ENCODE assay signal across 7 cellular contexts in genomic region chr9:126915281-126915816, GRCh38. TPM values are rescaled to one million over a fixed set of nuclear protein-coding genes. Genes with fewer than 3 reads are reported as not detected.
A peak's percentile ranks its signal among the peaks of the same experiment; 100 is the strongest.
DNase-seq lines count a peak whose midpoint lies in the region; ATAC-seq lines count a peak whose summit lies in the region.

No MANE protein-coding gene starts in this region.

- DNase-seq in NCI-H1105 treated with DMSO at 0.1 percent for 48 hours (lab: John Stamatoyannopoulos, UW) = peak; percentile 75
- peak; percentile 47 for DNase-seq in activated T-helper 1 cell treated with Interleukin-2 at 50 U/mL for 16 hours (ENCODE audit: low read depth)
- peak; percentile 10 for DNase-seq in glomerular visceral epithelial cell (ENCODE audit: extremely low spot score)
- DNase-seq in posterior vena cava (ENCODE audit: low spot score) = peak; percentile 82

- ATAC-seq in GM19372 (IDR thresholded peaks at IDR 0.05; ENCODE audit: low read depth, unreplicated experiment) (peak; percentile 1), HG03045 (IDR thresholded peaks at IDR 0.05; ENCODE audit: unreplicated experiment) (no peak), HG03097 (IDR thresholded peaks at IDR 0.05; ENCODE audit: low FRiP score, unreplicated experiment) (no peak)

- intact Hi-C loops in posterior vena cava (cut with DNase I) = no loop called here

RNA-seq across cellular contexts. Expression of gene RALGPS1, which starts 0.8 kb away (rescaled TPM):
- total RNA-seq in posterior vena cava = 1 to 10 TPM; 6.4 to 7.8 TPM

RNA-seq across cellular contexts. Expression of gene ZBTB34, which starts 54.9 kb away (rescaled TPM):
- total RNA-seq in posterior vena cava = 1 to 10 TPM; 7.3 to 9.6 TPM

Comparison
In these comparisons a context has a peak if more than half of its experiments do, and no peak if none do; other contexts are left out.
1. DNase-seq: peak in every context shown above with its lines; median percentile 82 in posterior vena cava; 75 in NCI-H1105 treated with DMSO at 0.1 percent for 48 hours; 47 in activated T-helper 1 cell treated with Interleukin-2 at 50 U/mL for 16 hours; 10 in glomerular visceral epithelial cell.